16 cellular contexts compared by ENCODE assay signal in the genomic region with DNA sequence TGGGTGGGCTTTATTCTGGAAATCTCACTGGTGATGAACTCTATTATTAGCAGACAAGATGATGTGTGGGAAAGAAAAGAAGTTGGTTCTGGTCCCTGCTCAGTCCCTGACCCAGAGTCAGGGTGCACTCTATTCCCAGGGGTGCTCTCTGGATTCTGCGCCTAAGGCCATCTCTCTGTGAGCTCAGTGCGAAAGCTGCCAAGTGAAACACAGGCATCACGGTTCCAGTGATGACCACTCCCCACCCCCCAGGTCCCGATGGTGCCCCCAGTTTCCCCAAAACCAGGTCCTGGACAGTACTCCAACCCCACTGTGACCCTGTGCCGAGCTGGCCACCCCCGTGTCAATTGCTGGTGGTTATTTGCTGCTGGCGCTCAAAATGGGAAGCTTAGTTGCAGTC.
"Had no signal": no experiment of that assay in that cellular context is flagged by ENCODE, and none has a peak within 500 bp of the region (broad histone marks: within the 10 kb centered on the region; RNA-seq: fewer than 3 reads in every experiment).

No MANE protein-coding gene starts in this region.

- H3K9me3 Mint-ChIP-seq: activated naive CD4-positive, alpha-beta T cell treated with anti-CD3 and anti-CD28 coated beads, Interleukin-2, amount 10 ng/mL, durations not matched to agents 7 days and 5 days; activated T-cell treated with anti-CD3 and anti-CD28 coated beads, Interleukin-2, amount 50 U/mL, for 4 hours had no signal

- H3K36me3 Mint-ChIP-seq: activated naive CD4-positive, alpha-beta T cell treated with anti-CD3 and anti-CD28 coated beads, Interleukin-2, amount 10 ng/mL, durations not matched to agents 7 days and 5 days; stimulated activated memory B cell treated with anti-CD40 and anti-IgM and Interleukin-4, amounts not matched to agents 10 μg/mL and 1 μg/mL and 100 μg/mL, for 72 hours had no signal

- H3K27me3 ChIP-seq: right lobe of liver, testis had no signal

- H3K9me3 ChIP-seq: mucosa of descending colon, right lobe of liver, SK-N-SH, testis had no signal

- H3K36me3 ChIP-seq: right lobe of liver had no signal

- ATAC-seq: activated T-cell treated with anti-CD3 and anti-CD28 coated beads, Interleukin-2, amount 50 U/mL, for 4 hours; mucosa of descending colon; right lobe of liver; stimulated activated memory B cell treated with anti-CD40 and anti-IgM and Interleukin-4, amounts not matched to agents 10 μg/mL and 1 μg/mL and 100 μg/mL, for 72 hours had no signal

- H3K27ac ChIP-seq: right lobe of liver, testis had no signal

- H3K4me3 Mint-ChIP-seq: activated naive CD4-positive, alpha-beta T cell treated with anti-CD3 and anti-CD28 coated beads, Interleukin-2, amount 10 ng/mL, durations not matched to agents 7 days and 5 days; activated T-cell treated with anti-CD3 and anti-CD28 coated beads, Interleukin-2, amount 50 U/mL, for 4 hours; nephron progenitor cell; stimulated activated memory B cell treated with anti-CD40 and anti-IgM and Interleukin-4, amounts not matched to agents 10 μg/mL and 1 μg/mL and 100 μg/mL, for 72 hours had no signal

- H3K4me1 Mint-ChIP-seq: activated naive CD4-positive, alpha-beta T cell treated with anti-CD3 and anti-CD28 coated beads, Interleukin-2, amount 10 ng/mL, durations not matched to agents 7 days and 5 days had no signal

- DNase-seq: activated CD4-positive, alpha-beta T cell treated with anti-CD3 and anti-CD28 coated beads for 1 hour; activated CD8-positive, alpha-beta memory T cell treated with anti-CD3 and anti-CD28 coated beads, Interleukin-2, amount 50 U/mL, for 4 hours; activated naive CD4-positive, alpha-beta T cell treated with anti-CD3 and anti-CD28 coated beads, Interleukin-2, amount 10 ng/mL, durations not matched to agents 7 days and 5 days; activated T-cell treated with anti-CD3 and anti-CD28 coated beads, Interleukin-2, amount 50 U/mL, for 4 hours; mesenchymal stem cell; mucosa of descending colon; nephron progenitor cell; nucleus accumbens; right lobe of liver; SK-N-SH; small intestine; stimulated activated CD4-positive, alpha-beta T cell treated with anti-CD3 and anti-CD28 coated beads, Interleukin-15, amount 100 ng/mL, for 24 hours; testis; trophoblast cell had no signal

- H3K27ac Mint-ChIP-seq: activated naive CD4-positive, alpha-beta T cell treated with anti-CD3 and anti-CD28 coated beads, Interleukin-2, amount 10 ng/mL, durations not matched to agents 7 days and 5 days; activated T-helper 2 cell treated with anti-CD3 and anti-CD28 coated beads, Interferon-gamma antibody, Interleukin-2, Interleukin-4, amounts not matched to agents 10 μg/mL and 5 μg/mL and 100 μg/mL, durations not matched to agents 14 hours and 24 hours and 36 hours; nephron progenitor cell; stimulated activated memory B cell treated with anti-CD40 and anti-IgM and Interleukin-4, amounts not matched to agents 10 μg/mL and 1 μg/mL and 100 μg/mL, for 72 hours had no signal

- H3K4me3 ChIP-seq: mucosa of descending colon, right lobe of liver, testis had no signal
